In genomic region chr3:118997190-118997589, GRCh38 we compare ENCODE assay signal across 17 cellular contexts. TPM values are rescaled to one million over a fixed set of nuclear protein-coding genes. Genes with fewer than 3 reads are reported as not detected.
A peak's percentile ranks its signal among the peaks of the same experiment; 100 is the strongest.
DNase-seq lines count a peak whose midpoint lies in the region; ATAC-seq and TF ChIP-seq lines count a peak whose summit lies in the region.
"Had no signal": no experiment of that assay in that cellular context is flagged by ENCODE, and none has a peak within 500 bp of the region (broad histone marks: within the 10 kb centered on the region; RNA-seq: fewer than 3 reads in every experiment).

No MANE protein-coding gene starts in this region.

- no peaks in the 10 kb centered on the region for H3K27me3 ChIP-seq in tibial nerve
- H3K27me3 ChIP-seq: BLaER1 treated with 17β-estradiol and CSF1 and Interleukin-3, amounts not matched to agents 10 nM and 100 nM had no signal

- H3K4me1 ChIP-seq in tibial nerve, result peaks cover 0 to 8% (median 0%) of the 10 kb centered on the region in 4 donors
- H3K4me1 ChIP-seq: BLaER1 treated with 17β-estradiol and CSF1 and Interleukin-3, amounts not matched to agents 10 nM and 100 nM had no signal

- no peak for TF ChIP-seq POLR2A in tibial nerve (IDR thresholded peaks at IDR 0.05)

- no peak for TF ChIP-seq EP300 in tibial nerve (IDR thresholded peaks at IDR 0.05)

- no peak overlapping the region for H3K4me3 ChIP-seq in tibial nerve
- H3K4me3 ChIP-seq: BLaER1 treated with 17β-estradiol and CSF1 and Interleukin-3, amounts not matched to agents 10 nM and 100 nM; GM23338 had no signal

- ATAC-seq in HG02759 (IDR thresholded peaks at IDR 0.05; ENCODE audit: unreplicated experiment), result no peak
- no peak for ATAC-seq in HG02981 (IDR thresholded peaks at IDR 0.05; ENCODE audit: unreplicated experiment)
- ATAC-seq: CD8-positive, alpha-beta T cell; GM23338 had no signal

- no peaks in the 10 kb centered on the region for H3K9me3 ChIP-seq in tibial nerve
- H3K9me3 ChIP-seq: BLaER1 treated with 17β-estradiol and CSF1 and Interleukin-3, amounts not matched to agents 10 nM and 100 nM had no signal

- peaks cover 5% of the 10 kb centered on the region for H3K4me1 Mint-ChIP-seq in neural crest cell
- H3K4me1 Mint-ChIP-seq in activated T-helper 1 cell treated with anti-CD3 and anti-CD28 coated beads, Interleukin-12 subunit alpha, Interleukin-12 subunit beta, Interleukin-2, Interleukin-4 antibody, amounts not matched to agents 30 ng/mL and 10 ng/mL and 1 ng/mL, durations not matched to agents 14 hours and 24 hours and 36 hours (ENCODE audit: low read depth), result no peaks in the 10 kb centered on the region
- H3K4me1 Mint-ChIP-seq: B cell had no signal

- TF ChIP-seq CTCF in neural crest cell (conservative IDR thresholded peaks at IDR 0.05) (no peak), tibial nerve (IDR thresholded peaks at IDR 0.05) (no peak)

- intact Hi-C loops in activated T-helper 1 cell treated with anti-CD3 and anti-CD28 coated beads, Interleukin-12 subunit alpha, Interleukin-12 subunit beta, Interleukin-2, Interleukin-4 antibody, amounts not matched to agents 30 ng/mL and 10 ng/mL and 1 ng/mL, durations not matched to agents 14 hours and 24 hours and 36 hours (cut with micrococcal nuclease), result no loop called here

- H3K36me3 ChIP-seq in tibial nerve, result no peaks in the 10 kb centered on the region
- H3K36me3 ChIP-seq: BLaER1 treated with 17β-estradiol and CSF1 and Interleukin-3, amounts not matched to agents 10 nM and 100 nM had no signal

- peak overlapping the region; percentile 78 for H3K27ac Mint-ChIP-seq in neural crest cell (ENCODE audit: unreplicated experiment)
- H3K27ac Mint-ChIP-seq in activated T-helper 1 cell treated with anti-CD3 and anti-CD28 coated beads, Interleukin-12 subunit alpha, Interleukin-12 subunit beta, Interleukin-2, Interleukin-4 antibody, amounts not matched to agents 30 ng/mL and 10 ng/mL and 1 ng/mL, durations not matched to agents 14 hours and 24 hours and 36 hours, result no peak overlapping the region
- H3K27ac Mint-ChIP-seq: B cell; CD8-positive, alpha-beta T cell; GM23338 had no signal

- H3K4me3 Mint-ChIP-seq in neural crest cell, result no peak overlapping the region
- H3K4me3 Mint-ChIP-seq in activated T-helper 1 cell treated with anti-CD3 and anti-CD28 coated beads, Interleukin-12 subunit alpha, Interleukin-12 subunit beta, Interleukin-2, Interleukin-4 antibody, amounts not matched to agents 30 ng/mL and 10 ng/mL and 1 ng/mL, durations not matched to agents 14 hours and 24 hours and 36 hours, result no peak overlapping the region
- H3K4me3 Mint-ChIP-seq: B cell; CD8-positive, alpha-beta T cell; GM23338 had no signal

- H3K27me3 Mint-ChIP-seq in neural crest cell (ENCODE audit: low read depth), result no peaks in the 10 kb centered on the region
- H3K27me3 Mint-ChIP-seq in activated T-helper 1 cell treated with anti-CD3 and anti-CD28 coated beads, Interleukin-12 subunit alpha, Interleukin-12 subunit beta, Interleukin-2, Interleukin-4 antibody, amounts not matched to agents 30 ng/mL and 10 ng/mL and 1 ng/mL, durations not matched to agents 14 hours and 24 hours and 36 hours (ENCODE audit: insufficient read depth), result peaks cover 2% of the 10 kb centered on the region
- H3K27me3 Mint-ChIP-seq: B cell had no signal

- no peaks in the 10 kb centered on the region for H3K9me3 Mint-ChIP-seq in neural crest cell
- H3K9me3 Mint-ChIP-seq in activated T-helper 1 cell treated with anti-CD3 and anti-CD28 coated beads, Interleukin-12 subunit alpha, Interleukin-12 subunit beta, Interleukin-2, Interleukin-4 antibody, amounts not matched to agents 30 ng/mL and 10 ng/mL and 1 ng/mL, durations not matched to agents 14 hours and 24 hours and 36 hours, result no peaks in the 10 kb centered on the region
- H3K9me3 Mint-ChIP-seq: CD8-positive, alpha-beta T cell; GM23338 had no signal

- 72 to 77% methylated on average over 2 of the region's 2 CpGs for WGBS in tibial nerve, 2 donors

- no peaks in the 10 kb centered on the region for H3K36me3 Mint-ChIP-seq in neural crest cell (ENCODE audit: low read depth)
- no peaks in the 10 kb centered on the region for H3K36me3 Mint-ChIP-seq in activated T-helper 1 cell treated with anti-CD3 and anti-CD28 coated beads, Interleukin-12 subunit alpha, Interleukin-12 subunit beta, Interleukin-2, Interleukin-4 antibody, amounts not matched to agents 30 ng/mL and 10 ng/mL and 1 ng/mL, durations not matched to agents 14 hours and 24 hours and 36 hours (ENCODE audit: low read depth)
- H3K36me3 Mint-ChIP-seq: CD8-positive, alpha-beta T cell had no signal

- DNase-seq in caudate nucleus (lab: John Stamatoyannopoulos, UW), result no peak
- DNase-seq in neural crest cell (ENCODE audit: low read depth, low spot score), result no peak
- DNase-seq in tibial nerve (ENCODE audit: low spot score in 2 of 2), result no peak
- no peak for DNase-seq in activated T-helper 1 cell treated with anti-CD3 and anti-CD28 coated beads, Interleukin-12 subunit alpha, Interleukin-12 subunit beta, Interleukin-2, Interleukin-4 antibody, amounts not matched to agents 30 ng/mL and 10 ng/mL and 1 ng/mL, durations not matched to agents 14 hours and 24 hours and 36 hours (ENCODE audit: low spot score)
- DNase-seq: Calu3; CD8-positive, alpha-beta T cell; DMS79 treated with DMSO at 0.1 percent for 48 hours; GF-D8; HCEC 1CT had no signal

- H3K27ac ChIP-seq in angular gyrus (ENCODE audit: low read depth, low read length) (peak overlapping the region; percentile 56), caudate nucleus (ENCODE audit: low read depth, low read length) (peak overlapping the region; percentile 36), tibial nerve (peak overlapping the region in 3 of 4 donors; percentile 27 to 88 (median 69))
- H3K27ac ChIP-seq: BLaER1 treated with 17β-estradiol and CSF1 and Interleukin-3, amounts not matched to agents 10 nM and 100 nM had no signal

RNA-seq across cellular contexts. Expression of gene IGSF11, which starts 37.5 kb away (rescaled TPM):
- total RNA-seq in neural crest cell (1.3 and 2.2 TPM in 2 replicates), tibial nerve (10 to 100 TPM; 17.7 to 72.3 (median 34.7) TPM)
- total RNA-seq in activated T-helper 1 cell treated with anti-CD3 and anti-CD28 coated beads, Interleukin-12 subunit alpha, Interleukin-12 subunit beta, Interleukin-2, Interleukin-4 antibody, amounts not matched to agents 30 ng/mL and 10 ng/mL and 1 ng/mL, durations not matched to agents 14 hours and 24 hours and 36 hours, result 0.18 TPM in 1 of 2 replicates, not detected in the other
- total RNA-seq: A172, B cell, HT-29 had no signal
